Comparison of ENCODE assay signal across 24 cellular contexts in the genomic region with DNA sequence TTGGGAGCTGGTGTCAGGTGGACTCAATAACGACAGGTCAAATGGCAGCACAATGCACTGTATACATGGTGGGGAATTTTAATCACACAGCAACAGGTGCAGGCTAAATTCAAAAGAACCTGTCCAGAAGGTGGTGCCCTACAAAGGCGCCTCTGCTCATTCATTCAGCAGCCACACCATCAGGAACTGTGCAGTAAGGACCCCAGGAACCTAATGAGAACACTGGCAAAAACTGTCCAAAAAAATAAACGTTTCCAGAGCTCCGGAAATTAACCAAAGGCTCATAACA. TPM values are rescaled to one million over a fixed set of nuclear protein-coding genes. Genes with fewer than 3 reads are reported as not detected.
A peak's percentile ranks its signal among the peaks of the same experiment; 100 is the strongest.
DNase-seq lines count a peak whose midpoint lies in the region; ATAC-seq and TF ChIP-seq lines count a peak whose summit lies in the region.
"Had no signal": no experiment of that assay in that cellular context is flagged by ENCODE, and none has a peak within 500 bp of the region (broad histone marks: within the 10 kb centered on the region; RNA-seq: fewer than 3 reads in every experiment).

No MANE protein-coding gene starts in this region.

- H3K36me3 ChIP-seq in HEK293 (ENCODE audit: control insufficient read depth in 2 of 2, insufficient read depth in 1 of 2, low read length in 2 of 2) = peaks cover 0 to 25% of the 10 kb centered on the region in 2 experiments; a peak in 1 of 3 replicates
- H3K36me3 ChIP-seq: neural progenitor cell had no signal

- ATAC-seq in T-helper 17 cell (peak; percentile 9), left lobe of liver (peak; percentile 6), GM19395 (IDR thresholded peaks at IDR 0.05; ENCODE audit: unreplicated experiment) (no peak), HG03135 (IDR thresholded peaks at IDR 0.05; ENCODE audit: unreplicated experiment) (no peak), GM21786 (IDR thresholded peaks at IDR 0.05; ENCODE audit: unreplicated experiment) (no peak)
- ATAC-seq: effector memory CD8-positive, alpha-beta T cell; mucosa of descending colon had no signal

- H3K4me3 Mint-ChIP-seq in T-helper 17 cell = no peak overlapping the region
- H3K4me3 Mint-ChIP-seq: CD4-positive, CD25-positive, alpha-beta regulatory T cell; effector memory CD8-positive, alpha-beta T cell; neural progenitor cell had no signal

- H3K4me1 Mint-ChIP-seq in T-helper 17 cell = peaks cover 3% of the 10 kb centered on the region

- no peaks in the 10 kb centered on the region; the same call in 1 of the 2 replicates for H3K4me1 ChIP-seq in HEK293 (ENCODE audit: control insufficient read depth, insufficient read depth, low read length)

- CTCF ChIA-PET in HEK293 (lab: Yijun Ruan, JAX) = interaction anchor here (1.1 to 3.1 kb wide), 4 partner anchors 9 to 297 kb away, joined by 3 to 8 read pairs (median 3); no protein-coding TSS in a partner anchor

- no peak overlapping the region for H3K27ac Mint-ChIP-seq in T-helper 17 cell
- H3K27ac Mint-ChIP-seq: CD4-positive, CD25-positive, alpha-beta regulatory T cell; effector memory CD8-positive, alpha-beta T cell had no signal

- no peaks in the 10 kb centered on the region for H3K36me3 Mint-ChIP-seq in T-helper 17 cell (ENCODE audit: low read depth)

- H3K27ac ChIP-seq in HEK293 (ENCODE audit: extremely low read depth, low read depth, low read length) = no peak overlapping the region
- H3K27ac ChIP-seq: neural progenitor cell had no signal

- POLR2A ChIA-PET in HEK293 (lab: Yijun Ruan, JAX) = no interaction called here

- TF ChIP-seq CTCF in HEK293 (tag by site-specific recombination; IDR thresholded peaks at IDR 0.05) = no peak

- no peaks in the 10 kb centered on the region for H3K27me3 Mint-ChIP-seq in T-helper 17 cell
- H3K27me3 Mint-ChIP-seq: effector memory CD8-positive, alpha-beta T cell had no signal

- DNase-seq in COLO668 (lab: John Stamatoyannopoulos, UW; ENCODE audit: unreplicated experiment) (peak; percentile 19), T-helper 17 cell (no peak), left lobe of liver (ENCODE audit: low spot score) (no peak), cerebellar cortex (ENCODE audit: low spot score) (no peak)
- DNase-seq: activated CD4-positive, alpha-beta T cell treated with anti-CD3 and anti-CD28 coated beads for 4 hours; activated effector memory CD4-positive, alpha-beta T cell treated with Interleukin-2 at 50 U/mL for 16 hours; amniotic stem cell; caudate nucleus; CD4-positive, CD25-positive, alpha-beta regulatory T cell; DMS79 treated with DMSO at 0.1 percent for 48 hours; effector memory CD8-positive, alpha-beta T cell; mucosa of descending colon; NCI-H1417 treated with DMSO at 0.1 percent for 48 hours; NCI-H226; stimulated activated CD4-positive, alpha-beta T cell treated with anti-CD3 and anti-CD28 coated beads, Interleukin-12 subunit alpha, Interleukin-12 subunit beta, amount 100 ng/mL, for 4 hours had no signal

- H3K4me3 ChIP-seq in HEK293 (ENCODE audit: low read depth, low read length) = no peak overlapping the region
- H3K4me3 ChIP-seq: mucosa of descending colon, neural progenitor cell, suprapubic skin had no signal

- H3K9me3 ChIP-seq in HEK293 (ENCODE audit: control insufficient read depth, insufficient read depth, low read depth, low read length) (no peaks in the 10 kb centered on the region), T-helper 17 cell (ENCODE audit: control insufficient read depth, low read length, poor library complexity, severe bottlenecking) (peaks cover 4% of the 10 kb centered on the region)
- H3K9me3 ChIP-seq: suprapubic skin had no signal

TF ChIP-seq in HEK293, 187 proteins besides CTCF, POLR2A, EP300 and RAD21:
- TF ChIP-seq ZNF169 (tag by site-specific recombination; IDR thresholded peaks at IDR 0.05) = no peak
- TF ChIP-seq SCRT1 (tag by site-specific recombination; IDR thresholded peaks at IDR 0.05; ENCODE audit: borderline replicate concordance) = 0 out of 2 replicates have a peak, but pooled peaks have one; percentile 33
- TF ChIP-seq, protein P1, sequence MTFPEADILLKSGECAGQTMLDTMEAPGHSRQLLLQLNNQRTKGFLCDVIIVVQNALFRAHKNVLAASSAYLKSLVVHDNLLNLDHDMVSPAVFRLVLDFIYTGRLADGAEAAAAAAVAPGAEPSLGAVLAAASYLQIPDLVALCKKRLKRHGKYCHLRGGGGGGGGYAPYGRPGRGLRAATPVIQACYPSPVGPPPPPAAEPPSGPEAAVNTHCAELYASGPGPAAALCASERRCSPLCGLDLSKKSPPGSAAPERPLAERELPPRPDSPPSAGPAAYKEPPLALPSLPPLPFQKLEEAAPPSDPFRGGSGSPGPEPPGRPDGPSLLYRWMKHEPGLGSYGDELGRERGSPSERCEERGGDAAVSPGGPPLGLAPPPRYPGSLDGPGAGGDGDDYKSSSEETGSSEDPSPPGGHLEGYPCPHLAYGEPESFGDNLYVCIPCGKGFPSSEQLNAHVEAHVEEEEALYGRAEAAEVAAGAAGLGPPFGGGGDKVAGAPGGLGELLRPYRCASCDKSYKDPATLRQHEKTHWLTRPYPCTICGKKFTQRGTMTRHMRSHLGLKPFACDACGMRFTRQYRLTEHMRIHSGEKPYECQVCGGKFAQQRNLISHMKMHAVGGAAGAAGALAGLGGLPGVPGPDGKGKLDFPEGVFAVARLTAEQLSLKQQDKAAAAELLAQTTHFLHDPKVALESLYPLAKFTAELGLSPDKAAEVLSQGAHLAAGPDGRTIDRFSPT (tag by site-specific recombination; IDR thresholded peaks at IDR 0.05) = no peak
- no peak for TF ChIP-seq ZNF645 (tag by site-specific recombination; IDR thresholded peaks at IDR 0.05)
- TF ChIP-seq ZNF658 (tag by site-specific recombination; IDR thresholded peaks at IDR 0.05) = no peak
- TF ChIP-seq SCRT2 (tag by site-specific recombination; IDR thresholded peaks at IDR 0.05) = peak; percentile 81

RNA-seq across cellular contexts. Expression of gene CRYGN, which starts 21.9 kb away (rescaled TPM):
- total RNA-seq in T-helper 17 cell (under 1 TPM in 1 of 2 donors, not detected in 1; 0.99 TPM), left lobe of liver (not detected)
- total RNA-seq: LHCN-M2, lower leg skin, renal cortical epithelial cell, suprapubic skin had no signal

RNA-seq across cellular contexts. Expression of gene WDR86, which starts 52.0 kb away (rescaled TPM):
- 10 to 100 TPM in 1 of 2 donors, 1 to 10 TPM in 1; 9.7 to 24.4 TPM for total RNA-seq in T-helper 17 cell
- total RNA-seq in left lobe of liver = 0.28 TPM

RNA-seq across cellular contexts. Expression of gene RHEB, which starts 57.8 kb away (rescaled TPM):
- 10 to 100 TPM; 62.5 to 71.1 TPM for total RNA-seq in T-helper 17 cell
- total RNA-seq in left lobe of liver = 34.0 TPM

Comparison
In these comparisons a context has a peak if more than half of its experiments do, and no peak if none do; other contexts are left out.
1. ATAC-seq: peak in T-helper 17 cell (single experiment) and left lobe of liver (single experiment); none in GM19395 (single experiment), HG03135 (single experiment) and GM21786 (single experiment).